ENCODE assay signal across 15 cellular contexts in genomic region chr6:151063339-151063738, GRCh38.
DNase-seq lines count a peak whose midpoint lies in the region; ATAC-seq and TF ChIP-seq lines count a peak whose summit lies in the region.
"Had no signal": no experiment of that assay in that cellular context is flagged by ENCODE, and none has a peak within 500 bp of the region (broad histone marks: within the 10 kb centered on the region; RNA-seq: fewer than 3 reads in every experiment).

No MANE protein-coding gene starts in this region.

- peaks cover 69% of the 10 kb centered on the region for H3K4me1 Mint-ChIP-seq in mesothelial cell of epicardium
- H3K4me1 Mint-ChIP-seq: GM23338 had no signal

- no peaks in the 10 kb centered on the region for H3K36me3 Mint-ChIP-seq in mesothelial cell of epicardium

- TF ChIP-seq CTCF in coronary artery (IDR thresholded peaks at IDR 0.05) (no peak), mesothelial cell of epicardium (IDR thresholded peaks at IDR 0.05; ENCODE audit: unreplicated experiment) (no peak)

- no peaks in the 10 kb centered on the region for H3K9me3 Mint-ChIP-seq in mesothelial cell of epicardium
- H3K9me3 Mint-ChIP-seq: CD4-positive, alpha-beta T cell; GM23338 had no signal

- H3K4me3 ChIP-seq in coronary artery, result no peak overlapping the region
- H3K4me3 ChIP-seq: GM23338 had no signal

- ATAC-seq in GM18870 (IDR thresholded peaks at IDR 0.05; ENCODE audit: unreplicated experiment) (no peak), HG03469 (IDR thresholded peaks at IDR 0.05; ENCODE audit: unreplicated experiment) (no peak)
- ATAC-seq: GM23338 had no signal

- H3K27ac ChIP-seq in coronary artery, result peak overlapping the region; percentile 12 to 62

- DNase-seq in Caki2 (ENCODE audit: low read depth), result peak; percentile 77
- DNase-seq in NCI-H69 (lab: John Stamatoyannopoulos, UW), result peak; percentile 18
- DNase-seq in coronary artery (ENCODE audit: low spot score), result no peak
- no peak for DNase-seq in mesothelial cell of epicardium (ENCODE audit: low spot score in 2 of 2, unreplicated experiment in 2 of 2)
- no peak for DNase-seq in NCI-H2081 (lab: John Stamatoyannopoulos, UW)
- no peak for DNase-seq in T-helper 2 cell
- DNase-seq: CD4-positive, alpha-beta T cell; erythroblast; left cardiac atrium; NCI-H187 treated with DMSO at 0.1 percent for 48 hours; stimulated activated CD4-positive, alpha-beta T cell treated with anti-CD3 and anti-CD28 coated beads, Interleukin-15, amount 100 ng/mL, for 24 hours; stimulated activated CD8-positive, alpha-beta memory T cell treated with anti-CD3 and anti-CD28 coated beads, Interleukin-4, amount 100 ng/mL, for 48 hours had no signal

- H3K27me3 Mint-ChIP-seq in mesothelial cell of epicardium (ENCODE audit: low read depth), result no peaks in the 10 kb centered on the region
- H3K27me3 Mint-ChIP-seq: CD4-positive, alpha-beta T cell had no signal

- no peak overlapping the region for H3K4me3 Mint-ChIP-seq in mesothelial cell of epicardium
- H3K4me3 Mint-ChIP-seq: CD4-positive, alpha-beta T cell; GM23338 had no signal

- in situ Hi-C loops in Caki2 (cut with HindIII; ENCODE audit: low pct_unique_long_range_greater_than_20kb, low sequenced_read_pairs), result no loop called here

- H3K27ac Mint-ChIP-seq in mesothelial cell of epicardium, result peak overlapping the region; percentile 90
- H3K27ac Mint-ChIP-seq: CD4-positive, alpha-beta T cell; GM23338 had no signal

Comparison
In these comparisons a context has a peak if more than half of its experiments do, and no peak if none do; other contexts are left out.
1. DNase-seq: peak in Caki2 (single experiment) and NCI-H69 (single experiment); none in coronary artery (single experiment), mesothelial cell of epicardium (0 of 2), NCI-H2081 (0 of 2) and T-helper 2 cell (0 of 5).